15 cellular contexts compared by ENCODE assay signal in genomic region chr12:103903979-103904378, GRCh38.
"Had no signal": no experiment of that assay in that cellular context is flagged by ENCODE, and none has a peak within 500 bp of the region (broad histone marks: within the 10 kb centered on the region; RNA-seq: fewer than 3 reads in every experiment).

No MANE protein-coding gene starts in this region.

- ATAC-seq: body of pancreas had no signal

- H3K36me3 ChIP-seq: tibial artery had no signal

- H3K27ac Mint-ChIP-seq: activated CD4-positive, alpha-beta T cell treated with anti-CD3 and anti-CD28 coated beads, Interleukin-2, amount 10 ng/mL, durations not matched to agents 7 days and 5 days had no signal

- H3K4me3 ChIP-seq: body of pancreas, skin epidermis, tibial artery had no signal

- H3K4me3 Mint-ChIP-seq: activated CD4-positive, alpha-beta T cell treated with anti-CD3 and anti-CD28 coated beads, Interleukin-2, amount 10 ng/mL, durations not matched to agents 7 days and 5 days had no signal

- H3K27ac ChIP-seq: body of pancreas, epithelial cell of prostate, skin epidermis, tibial artery had no signal

- H3K9me3 ChIP-seq: body of pancreas, tibial artery had no signal

- H3K4me1 ChIP-seq: body of pancreas had no signal

- DNase-seq: activated CD4-positive, alpha-beta T cell treated with anti-CD3 and anti-CD28 coated beads, Interleukin-2, amount 10 ng/mL, durations not matched to agents 7 days and 5 days; activated CD4-positive, CD25-positive, alpha-beta regulatory T cell; activated T-cell treated with anti-CD3 and anti-CD28 coated beads, Interleukin-2, amount 50 U/mL, for 48 hours; amniotic stem cell; body of pancreas; central memory CD4-positive, alpha-beta T cell; cortex of kidney; effector memory CD4-positive, alpha-beta T cell; hypothalamus; kidney glomerular epithelial cell; retina; T-helper 2 cell; tibial artery had no signal

- H3K27me3 ChIP-seq: body of pancreas, tibial artery had no signal

- H3K27me3 Mint-ChIP-seq: activated CD4-positive, alpha-beta T cell treated with anti-CD3 and anti-CD28 coated beads, Interleukin-2, amount 10 ng/mL, durations not matched to agents 7 days and 5 days had no signal
